ENCODE assay signal across 19 cellular contexts in the genomic region with DNA sequence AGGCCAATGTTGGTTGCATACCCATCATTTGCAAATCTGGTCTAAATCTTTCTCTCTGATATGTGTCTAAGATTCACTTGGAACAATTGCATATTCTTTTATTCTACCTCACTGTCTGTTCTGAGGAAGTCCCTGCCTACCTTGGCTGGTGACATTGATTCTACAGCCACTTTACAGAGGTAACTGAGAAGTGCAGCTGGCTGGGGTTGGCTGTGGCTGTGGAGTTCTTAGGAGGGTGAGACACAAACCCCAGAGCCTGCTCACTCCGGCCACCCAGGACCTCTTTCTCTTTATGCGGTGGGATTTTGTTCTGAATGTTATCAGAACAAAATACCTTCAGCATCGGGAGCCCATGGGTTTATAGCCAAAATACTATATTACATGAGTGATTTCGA. TPM values are rescaled to one million over a fixed set of nuclear protein-coding genes. Genes with fewer than 3 reads are reported as not detected.
DNase-seq lines count a peak whose midpoint lies in the region; ATAC-seq and TF ChIP-seq lines count a peak whose summit lies in the region.
"Had no signal": no experiment of that assay in that cellular context is flagged by ENCODE, and none has a peak within 500 bp of the region (broad histone marks: within the 10 kb centered on the region; RNA-seq: fewer than 3 reads in every experiment).

No MANE protein-coding gene starts in this region.

- H3K36me3 Mint-ChIP-seq in activated T-cell treated with anti-CD3 and anti-CD28 coated beads, Interleukin-2, amount 50 U/mL, for 24 hours (ENCODE audit: low read depth), result no peaks in the 10 kb centered on the region
- H3K36me3 Mint-ChIP-seq in stimulated activated effector memory CD8-positive, alpha-beta T cell treated with anti-CD3 and anti-CD28 coated beads, Interleukin-12 subunit alpha, Interleukin-12 subunit beta, amount 100 ng/mL, for 72 hours, result no peaks in the 10 kb centered on the region
- H3K36me3 Mint-ChIP-seq: CD4-positive, CD25-positive, alpha-beta regulatory T cell; IgD-negative memory B cell had no signal

- POLR2A ChIA-PET in PC-3 (lab: Charles Lee; ENCODE audit: unreplicated experiment), result interaction anchor here (0.6 kb wide), 1 partner anchor 54 kb away, joined by 4 read pairs; a partner anchor contains a TSS

- H3K27me3 Mint-ChIP-seq in activated T-cell treated with anti-CD3 and anti-CD28 coated beads, Interleukin-2, amount 50 U/mL, for 24 hours, result peaks cover 56% of the 10 kb centered on the region

- H3K79me2 ChIP-seq in PC-3 (ENCODE audit: low read length), result no peaks in the 10 kb centered on the region

- H3K36me3 ChIP-seq in PC-3 (ENCODE audit: low read depth, low read length), result no peaks in the 10 kb centered on the region
- H3K36me3 ChIP-seq: HAP-1 had no signal

- H3K9me3 ChIP-seq in PC-3 (ENCODE audit: low read length), result no peaks in the 10 kb centered on the region
- H3K9me3 ChIP-seq: HAP-1 had no signal

- no peak for ATAC-seq in PC-3
- no peak for ATAC-seq in stimulated activated effector memory CD8-positive, alpha-beta T cell treated with anti-CD3 and anti-CD28 coated beads, Interleukin-12 subunit alpha, Interleukin-12 subunit beta, amount 100 ng/mL, for 72 hours
- ATAC-seq: GM23338 had no signal

- no TSS peak for BruUV-seq in PC-3 (replicated peaks; lab: Mats Ljungman, UMichigan)

- no peak overlapping the region for H3K9ac ChIP-seq in PC-3 (ENCODE audit: low read length)

- H3K4me2 ChIP-seq in PC-3 (ENCODE audit: low read length), result peak overlapping the region; percentile 68
- H3K4me2 ChIP-seq: GM23338 had no signal

- H3K9me2 ChIP-seq in PC-3 (replicated peaks; ENCODE audit: low read length), result no peaks in the 10 kb centered on the region

- H3K27ac Mint-ChIP-seq in activated T-cell treated with anti-CD3 and anti-CD28 coated beads, Interleukin-2, amount 50 U/mL, for 24 hours, result peak overlapping the region; percentile 76
- H3K27ac Mint-ChIP-seq in stimulated activated effector memory CD8-positive, alpha-beta T cell treated with anti-CD3 and anti-CD28 coated beads, Interleukin-12 subunit alpha, Interleukin-12 subunit beta, amount 100 ng/mL, for 72 hours, result no peak overlapping the region
- H3K27ac Mint-ChIP-seq: B cell; CD4-positive, CD25-positive, alpha-beta regulatory T cell; IgD-negative memory B cell had no signal

- H3K4me3 ChIP-seq in PC-3 (ENCODE audit: low read length), result no peak overlapping the region
- H3K4me3 ChIP-seq: GM23338, HAP-1 had no signal

- no peak overlapping the region for H3K4me3 Mint-ChIP-seq in activated T-cell treated with anti-CD3 and anti-CD28 coated beads, Interleukin-2, amount 50 U/mL, for 24 hours
- H3K4me3 Mint-ChIP-seq in stimulated activated effector memory CD8-positive, alpha-beta T cell treated with anti-CD3 and anti-CD28 coated beads, Interleukin-12 subunit alpha, Interleukin-12 subunit beta, amount 100 ng/mL, for 72 hours, result peak overlapping the region; percentile 12
- H3K4me3 Mint-ChIP-seq: B cell; CD4-positive, CD25-positive, alpha-beta regulatory T cell; GM23338; IgD-negative memory B cell had no signal

- peaks cover 32% of the 10 kb centered on the region for H3K4me1 ChIP-seq in PC-3 (ENCODE audit: insufficient read depth, low read length)
- H3K4me1 ChIP-seq: HAP-1 had no signal

- peak overlapping the region; percentile 6; the same call in 1 of the 2 replicates for H2AFZ ChIP-seq in PC-3 (ENCODE audit: low read length)

- intact Hi-C loops in PC-3 (cut with micrococcal nuclease), result no loop called here

- TF ChIP-seq CTCF in PC-3 (conservative IDR thresholded peaks at IDR 0.05; ENCODE audit: low read depth, low read length), result no peak

- no peaks in the 10 kb centered on the region for H4K20me1 ChIP-seq in PC-3 (ENCODE audit: low read length)

- no peaks in the 10 kb centered on the region for H3F3A ChIP-seq in PC-3 (ENCODE audit: low read length, unreplicated experiment)

- DNase-seq in activated T-cell treated with anti-CD3 and anti-CD28 coated beads, Interleukin-2, amount 50 U/mL, for 24 hours, result no peak
- DNase-seq in activated T-cell treated with anti-CD3 and anti-CD28 coated beads, Interleukin-2, amount 50 U/mL, for 48 hours, result no peak
- DNase-seq in PC-3 (no peak), epithelial cell of prostate (ENCODE audit: low read depth, low spot score) (no peak), globus pallidus (ENCODE audit: low spot score) (no peak), COR-L47 (lab: John Stamatoyannopoulos, UW) (no peak), NOMO-1 (lab: John Stamatoyannopoulos, UW; ENCODE audit: unreplicated experiment in 2 of 2) (no peak)
- no peak for DNase-seq in stimulated activated effector memory CD8-positive, alpha-beta T cell treated with anti-CD3 and anti-CD28 coated beads, Interleukin-12 subunit alpha, Interleukin-12 subunit beta, amount 100 ng/mL, for 72 hours (ENCODE audit: low spot score in 2 of 2)
- DNase-seq: NCI-H1105 treated with DMSO at 0.1 percent for 48 hours, NCI-H2081, NCI-H2171 treated with DMSO at 0.1 percent for 48 hours, NCI-H524 treated with DMSO at 0.1 percent for 48 hours, RPMI8226, SHP77 treated with DMSO at 0.1 percent for 48 hours had no signal

- CTCF ChIA-PET in PC-3 (lab: Charles Lee), result no interaction called here

- H3K9me3 Mint-ChIP-seq in activated T-cell treated with anti-CD3 and anti-CD28 coated beads, Interleukin-2, amount 50 U/mL, for 24 hours, result no peaks in the 10 kb centered on the region
- H3K9me3 Mint-ChIP-seq in stimulated activated effector memory CD8-positive, alpha-beta T cell treated with anti-CD3 and anti-CD28 coated beads, Interleukin-12 subunit alpha, Interleukin-12 subunit beta, amount 100 ng/mL, for 72 hours, result peaks cover 3% of the 10 kb centered on the region
- H3K9me3 Mint-ChIP-seq: GM23338, IgD-negative memory B cell had no signal

- no peaks in the 10 kb centered on the region for H3K27me3 ChIP-seq in PC-3 (ENCODE audit: low read length)

- peaks cover 11% of the 10 kb centered on the region for H3K4me1 Mint-ChIP-seq in activated T-cell treated with anti-CD3 and anti-CD28 coated beads, Interleukin-2, amount 50 U/mL, for 24 hours (ENCODE audit: low read depth)
- peaks cover 10% of the 10 kb centered on the region for H3K4me1 Mint-ChIP-seq in stimulated activated effector memory CD8-positive, alpha-beta T cell treated with anti-CD3 and anti-CD28 coated beads, Interleukin-12 subunit alpha, Interleukin-12 subunit beta, amount 100 ng/mL, for 72 hours
- H3K4me1 Mint-ChIP-seq: B cell, IgD-negative memory B cell had no signal

- H3K27ac ChIP-seq in PC-3 (ENCODE audit: low read length) (peak overlapping the region; percentile 27), epithelial cell of prostate (peak overlapping the region; percentile 66)

RNA-seq across cellular contexts. Expression of a gene that starts 54.5 kb away (rescaled TPM):
- 5.6 and 7.5 TPM in 2 replicates for total RNA-seq in PC-3 (2014; rRNA removed)
